In genomic region chr18:36441426-36441870, GRCh38 we compare ENCODE assay signal across 10 cellular contexts.
A peak's percentile ranks its signal among the peaks of the same experiment; 100 is the strongest.
DNase-seq lines count a peak whose midpoint lies in the region; ATAC-seq and TF ChIP-seq lines count a peak whose summit lies in the region.
"Had no signal": no experiment of that assay in that cellular context is flagged by ENCODE, and none has a peak within 500 bp of the region (broad histone marks: within the 10 kb centered on the region; RNA-seq: fewer than 3 reads in every experiment).

No MANE protein-coding gene starts in this region.

- TF ChIP-seq POLR2A in suprapubic skin (IDR thresholded peaks at IDR 0.05) (no peak), erythroblast (IDR thresholded peaks at IDR 0.05; ENCODE audit: low read length) (no peak)

- no peaks in the 10 kb centered on the region for H3K36me3 Mint-ChIP-seq in activated CD8-positive, alpha-beta T cell treated with anti-CD3 and anti-CD28 coated beads for 36 hours (ENCODE audit: low read depth)
- H3K36me3 Mint-ChIP-seq: natural killer cell treated with Interleukin-12 subunit alpha and Interleukin-12 subunit beta and Interleukin-15 and Interleukin-18, amount 100 ng/mL, for 72 hours had no signal

- H3K9me3 ChIP-seq in mammary epithelial cell (replicated peaks; ENCODE audit: insufficient read depth, low read length) (no peaks in the 10 kb centered on the region), lung (ENCODE audit: control insufficient read depth in 2 of 2, insufficient read depth in 1 of 2, low read length in 1 of 2) (no peaks in the 10 kb centered on the region), suprapubic skin (no peaks in the 10 kb centered on the region)

- TF ChIP-seq EP300 in suprapubic skin (IDR thresholded peaks at IDR 0.05), result no peak

- in situ Hi-C loops in mammary epithelial cell (cut with MboI; ENCODE audit: low sequenced_read_pairs in 2 of 2), result no loop called here

- no peaks in the 10 kb centered on the region for H3K36me3 ChIP-seq in mammary epithelial cell (ENCODE audit: insufficient read depth, low read length)
- H3K36me3 ChIP-seq in lung (ENCODE audit: control insufficient read depth in 2 of 2, insufficient read depth in 2 of 2, low read length in 2 of 2), result no peaks in the 10 kb centered on the region
- H3K36me3 ChIP-seq in suprapubic skin, result no peaks in the 10 kb centered on the region

- DNase-seq in NCI-H1694 treated with DMSO at 0.1 percent for 48 hours (lab: John Stamatoyannopoulos, UW) (peak; percentile 45), mammary epithelial cell (no peak), lung (ENCODE audit: low spot score) (no peak), suprapubic skin (ENCODE audit: low spot score in 2 of 2) (no peak), erythroblast (lab: John Stamatoyannopoulos, UW) (no peak)
- DNase-seq in activated CD8-positive, alpha-beta T cell treated with anti-CD3 and anti-CD28 coated beads for 36 hours, result no peak
- DNase-seq: NCI-H2171 had no signal

- H3K27me3 ChIP-seq in mammary epithelial cell (ENCODE audit: insufficient read depth, low read length) (no peaks in the 10 kb centered on the region), lung (ENCODE audit: control insufficient read depth, insufficient read depth) (no peaks in the 10 kb centered on the region), suprapubic skin (no peaks in the 10 kb centered on the region)

- no peak overlapping the region for H3K9ac ChIP-seq in mammary epithelial cell (ENCODE audit: insufficient read depth, low read length)

- POLR2A ChIA-PET in activated CD8-positive, alpha-beta T cell treated with anti-CD3 and anti-CD28 coated beads for 36 hours (lab: Charles Lee), result no interaction called here

- H3K27me3 Mint-ChIP-seq in activated CD8-positive, alpha-beta T cell treated with anti-CD3 and anti-CD28 coated beads for 36 hours, result peaks cover 7% of the 10 kb centered on the region

- H3K4me3 ChIP-seq in mammary epithelial cell (replicated peaks in 1 of 3; ENCODE audit: insufficient read depth in 1 of 3, low read depth in 2 of 3, low read length in 3 of 3), result no peak overlapping the region
- no peak overlapping the region for H3K4me3 ChIP-seq in lung
- no peak overlapping the region for H3K4me3 ChIP-seq in suprapubic skin

- H3K79me2 ChIP-seq in mammary epithelial cell (ENCODE audit: insufficient read depth, low read length), result peaks cover 26% of the 10 kb centered on the region

- H2AFZ ChIP-seq in mammary epithelial cell (ENCODE audit: low read depth, low read length), result peak overlapping the region; percentile 24

- H3K4me3 Mint-ChIP-seq in activated CD8-positive, alpha-beta T cell treated with anti-CD3 and anti-CD28 coated beads for 36 hours, result no peak overlapping the region
- H3K4me3 Mint-ChIP-seq: natural killer cell treated with Interleukin-12 subunit alpha and Interleukin-12 subunit beta and Interleukin-15 and Interleukin-18, amount 100 ng/mL, for 72 hours had no signal

- no peak overlapping the region for H3K27ac ChIP-seq in mammary epithelial cell (ENCODE audit: insufficient read depth, low read depth, low read length)
- peak overlapping the region; percentile 10 to 74 for H3K27ac ChIP-seq in lung (ENCODE audit: low read depth in 1 of 2, low read length in 1 of 2)
- peak overlapping the region; percentile 62 for H3K27ac ChIP-seq in suprapubic skin

- TF ChIP-seq CTCF in mammary epithelial cell (conservative IDR thresholded peaks at IDR 0.05 in 1 of 2, IDR thresholded peaks at IDR 0.05 in 1 of 2; ENCODE audit: extremely low read depth in 1 of 2, insufficient read depth in 1 of 2, low read depth in 1 of 2, low read length in 2 of 2), result no peak
- TF ChIP-seq CTCF in lung (IDR thresholded peaks at IDR 0.05; ENCODE audit: control extremely low read depth, extremely low read depth), result no peak
- no peak for TF ChIP-seq CTCF in suprapubic skin (IDR thresholded peaks at IDR 0.05)
- no peak for TF ChIP-seq CTCF in activated CD8-positive, alpha-beta T cell treated with anti-CD3 and anti-CD28 coated beads for 36 hours (IDR thresholded peaks at IDR 0.05)

- H3K4me1 ChIP-seq in mammary epithelial cell (ENCODE audit: insufficient read depth, low read length) (peaks cover 50% of the 10 kb centered on the region), lung (ENCODE audit: control insufficient read depth in 2 of 2, insufficient read depth in 2 of 2, low read length in 2 of 2) (peaks cover 5 to 18% of the 10 kb centered on the region in 2 donors), suprapubic skin (peaks cover 23% of the 10 kb centered on the region)

- no peak overlapping the region for H3K27ac Mint-ChIP-seq in activated CD8-positive, alpha-beta T cell treated with anti-CD3 and anti-CD28 coated beads for 36 hours
- H3K27ac Mint-ChIP-seq: natural killer cell treated with Interleukin-12 subunit alpha and Interleukin-12 subunit beta and Interleukin-15 and Interleukin-18, amount 100 ng/mL, for 72 hours had no signal

- H4K20me1 ChIP-seq in mammary epithelial cell (ENCODE audit: insufficient read depth, low read length), result no peaks in the 10 kb centered on the region

- no peaks in the 10 kb centered on the region for H3K4me1 Mint-ChIP-seq in activated CD8-positive, alpha-beta T cell treated with anti-CD3 and anti-CD28 coated beads for 36 hours (ENCODE audit: low read depth)

- intact Hi-C loops in mammary epithelial cell (cut with micrococcal nuclease), result loop anchor here (10.0 kb wide), 1 partner anchor 223 kb away; no protein-coding TSS in a partner anchor
- intact Hi-C loops in activated CD8-positive, alpha-beta T cell treated with anti-CD3 and anti-CD28 coated beads for 36 hours (cut with micrococcal nuclease), result no loop called here

- ATAC-seq in lung (ENCODE audit: insufficient read depth, low FRiP score), result no peak
- ATAC-seq in HG03442 (IDR thresholded peaks at IDR 0.05; ENCODE audit: unreplicated experiment), result no peak
- no peak for ATAC-seq in GM19455 (IDR thresholded peaks at IDR 0.05; ENCODE audit: unreplicated experiment)
- no peak for ATAC-seq in activated CD8-positive, alpha-beta T cell treated with anti-CD3 and anti-CD28 coated beads for 36 hours
- ATAC-seq: natural killer cell treated with Interleukin-12 subunit alpha and Interleukin-12 subunit beta and Interleukin-15 and Interleukin-18, amount 100 ng/mL, for 72 hours had no signal

- H3K4me2 ChIP-seq in mammary epithelial cell (ENCODE audit: insufficient read depth, low read depth, low read length), result peak overlapping the region; percentile 39

- BruUV-seq in mammary epithelial cell (replicated peaks; lab: Mats Ljungman, UMichigan), result no TSS peak

- no peaks in the 10 kb centered on the region for H3K9me3 Mint-ChIP-seq in activated CD8-positive, alpha-beta T cell treated with anti-CD3 and anti-CD28 coated beads for 36 hours
- H3K9me3 Mint-ChIP-seq: natural killer cell treated with Interleukin-12 subunit alpha and Interleukin-12 subunit beta and Interleukin-15 and Interleukin-18, amount 100 ng/mL, for 72 hours had no signal

- CTCF ChIA-PET in mammary epithelial cell (lab: Charles Lee; ENCODE audit: low non-redundant PET), result no interaction called here
- CTCF ChIA-PET in activated CD8-positive, alpha-beta T cell treated with anti-CD3 and anti-CD28 coated beads for 36 hours (lab: Charles Lee), result interaction anchor here (0.9 kb wide), 1 partner anchor 35 kb away, joined by 3 read pairs; no protein-coding TSS in a partner anchor

- dilution Hi-C loops in mammary epithelial cell (cut with HindIII; ENCODE audit: low sequenced_read_pairs), result no loop called here

- 23% methylated on average over 7 of the region's 7 CpGs for WGBS in mammary epithelial cell (ENCODE audit: low coverage, missing lambda C conversion rate)
- 70 to 75% methylated on average over 7 of the region's 7 CpGs for WGBS in lung, 2 donors
- WGBS in suprapubic skin, result 29% methylated on average over 7 of the region's 7 CpGs
